13 cellular contexts compared by ENCODE assay signal in the genomic region with DNA sequence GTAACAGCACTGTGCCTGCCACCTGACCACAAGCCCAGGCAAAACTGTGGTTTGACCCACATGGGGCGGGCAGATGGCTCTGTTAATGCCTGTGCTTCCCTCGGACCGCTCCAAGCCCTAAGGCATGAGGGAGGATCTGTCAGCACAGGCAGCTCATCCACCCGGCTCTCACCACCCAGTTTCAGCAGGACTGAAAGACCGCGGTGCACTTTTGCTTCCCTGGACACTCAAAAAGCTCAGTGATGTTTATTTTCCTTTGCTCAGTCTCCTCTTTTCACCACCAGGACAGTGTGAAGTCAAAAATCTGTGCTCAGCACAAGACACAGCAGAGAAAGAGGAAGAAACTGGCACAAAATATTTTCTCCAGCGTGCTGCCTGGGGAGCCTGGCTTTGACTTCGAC.
DNase-seq lines count a peak whose midpoint lies in the region; ATAC-seq and TF ChIP-seq lines count a peak whose summit lies in the region.
"Had no signal": no experiment of that assay in that cellular context is flagged by ENCODE, and none has a peak within 500 bp of the region (broad histone marks: within the 10 kb centered on the region; RNA-seq: fewer than 3 reads in every experiment).

No MANE protein-coding gene starts in this region.

- no peaks in the 10 kb centered on the region for H3K36me3 ChIP-seq in BLaER1
- H3K36me3 ChIP-seq in breast epithelium, result no peaks in the 10 kb centered on the region
- H3K36me3 ChIP-seq in left lung, result no peaks in the 10 kb centered on the region
- no peaks in the 10 kb centered on the region for H3K36me3 ChIP-seq in testis (ENCODE audit: low read depth, missing control alignments)
- no peaks in the 10 kb centered on the region for H3K36me3 ChIP-seq in hepatocyte (replicated peaks; ENCODE audit: insufficient read depth, low read depth)
- H3K36me3 ChIP-seq in lower lobe of right lung, result no peaks in the 10 kb centered on the region
- H3K36me3 ChIP-seq: SJSA1 had no signal

- H3K9ac ChIP-seq in BLaER1, result no peak overlapping the region

- TF ChIP-seq POLR2A in breast epithelium (IDR thresholded peaks at IDR 0.05) (no peak), testis (IDR thresholded peaks at IDR 0.05) (no peak)

- H3K4me1 ChIP-seq in BLaER1, result peaks cover 30% of the 10 kb centered on the region
- H3K4me1 ChIP-seq in breast epithelium, result peaks cover 9 to 10% of the 10 kb centered on the region in 2 donors
- peaks cover 0 to 5% of the 10 kb centered on the region in 2 donors for H3K4me1 ChIP-seq in left lung
- H3K4me1 ChIP-seq in testis, result peaks cover 9% of the 10 kb centered on the region
- H3K4me1 ChIP-seq in hepatocyte (ENCODE audit: insufficient read depth), result no peaks in the 10 kb centered on the region
- H3K4me1 ChIP-seq in lower lobe of right lung, result peaks cover 5% of the 10 kb centered on the region

- intact Hi-C loops in breast epithelium (cut with DNase I; ENCODE audit: low total_unique reads) (no loop called here), left lung (cut with DNase I) (no loop called here), testis (cut with DNase I; ENCODE audit: low total_unique reads) (no loop called here), lower lobe of right lung (cut with DNase I) (no loop called here)

- H3K9me3 ChIP-seq in BLaER1 (peaks cover 39% of the 10 kb centered on the region), breast epithelium (no peaks in the 10 kb centered on the region), left lung (no peaks in the 10 kb centered on the region), testis (no peaks in the 10 kb centered on the region), hepatocyte (ENCODE audit: low read depth) (no peaks in the 10 kb centered on the region), lower lobe of right lung (no peaks in the 10 kb centered on the region)
- H3K9me3 ChIP-seq: SJSA1 had no signal

- H3K4me2 ChIP-seq in BLaER1 (peak overlapping the region; percentile 59), hepatocyte (no peak overlapping the region)

- TF ChIP-seq CTCF in breast epithelium (IDR thresholded peaks at IDR 0.05) (peak in 1 of 3 donors; percentile 14), left lung (IDR thresholded peaks at IDR 0.05) (no peak), testis (IDR thresholded peaks at IDR 0.05) (no peak), hepatocyte (IDR thresholded peaks at IDR 0.05; ENCODE audit: poor library complexity) (no peak), lower lobe of right lung (IDR thresholded peaks at IDR 0.05) (no peak)

- H3K9me2 ChIP-seq in hepatocyte (replicated peaks; ENCODE audit: insufficient read depth), result no peaks in the 10 kb centered on the region

- H3K27me3 ChIP-seq in BLaER1 (no peaks in the 10 kb centered on the region), breast epithelium (no peaks in the 10 kb centered on the region), left lung (no peaks in the 10 kb centered on the region), testis (no peaks in the 10 kb centered on the region), hepatocyte (no peaks in the 10 kb centered on the region), lower lobe of right lung (ENCODE audit: low read depth) (no peaks in the 10 kb centered on the region)
- H3K27me3 ChIP-seq: dorsolateral prefrontal cortex, SJSA1 had no signal

- H2AFZ ChIP-seq in hepatocyte, result no peak overlapping the region

- H4K20me1 ChIP-seq in BLaER1, result no peaks in the 10 kb centered on the region
- no peaks in the 10 kb centered on the region for H4K20me1 ChIP-seq in hepatocyte (ENCODE audit: insufficient read depth, poor library complexity, severe bottlenecking)

- no peak overlapping the region for H3K27ac ChIP-seq in BLaER1
- H3K27ac ChIP-seq in breast epithelium, result peak overlapping the region; percentile 57 to 68
- no peak overlapping the region for H3K27ac ChIP-seq in left lung
- no peak overlapping the region for H3K27ac ChIP-seq in testis
- no peak overlapping the region for H3K27ac ChIP-seq in hepatocyte
- H3K27ac ChIP-seq in lower lobe of right lung, result no peak overlapping the region
- H3K27ac ChIP-seq: SJSA1 had no signal

- ATAC-seq in left lung (peak; percentile 39), lower lobe of right lung (no peak)
- ATAC-seq: stimulated activated effector memory CD8-positive, alpha-beta T cell treated with anti-CD3 and anti-CD28 coated beads, Interleukin-12 subunit alpha, Interleukin-12 subunit beta, amount 100 ng/mL, for 72 hours had no signal

- H3K79me2 ChIP-seq in hepatocyte, result no peaks in the 10 kb centered on the region

- DNase-seq in M059J (ENCODE audit: low read depth) (peak; percentile 93), breast epithelium (ENCODE audit: low spot score in 2 of 2) (peak; percentile 60), left lung (no peak), GDM1 (lab: John Stamatoyannopoulos, UW) (no peak), testis (no peak), hepatocyte (ENCODE audit: low spot score) (no peak), lower lobe of right lung (no peak)
- DNase-seq: activated B cell treated with CpG ODN at 0.5 μM for 24 hours, NCI-H1694 had no signal

- H3K4me3 ChIP-seq in BLaER1 (no peak overlapping the region), breast epithelium (no peak overlapping the region), left lung (no peak overlapping the region), testis (no peak overlapping the region), hepatocyte (no peak overlapping the region), lower lobe of right lung (no peak overlapping the region)
- H3K4me3 ChIP-seq: SJSA1 had no signal

- 68 to 81% methylated on average over 8 of the region's 8 CpGs for WGBS in testis, 2 donors
- 67% methylated on average over 8 of the region's 8 CpGs for WGBS in hepatocyte (ENCODE audit: low lambda C conversion rate, missing lambda C conversion rate)

Comparison
In these comparisons a context has a peak if more than half of its experiments do, and no peak if none do; other contexts are left out.
1. H3K27ac ChIP-seq: peak in breast epithelium (2 of 2); none in BLaER1 (single experiment), left lung (0 of 2), testis (0 of 2), hepatocyte (single experiment) and lower lobe of right lung (single experiment).
2. DNase-seq: peak in M059J (single experiment) and breast epithelium (2 of 2); none in left lung (0 of 2), GDM1 (single experiment), testis (single experiment), hepatocyte (single experiment) and lower lobe of right lung (single experiment).